Comparison of ENCODE assay signal across 13 cellular contexts in genomic region chr4:85707591-85707990, GRCh38.
DNase-seq lines count a peak whose midpoint lies in the region; ATAC-seq, FAIRE-seq and TF ChIP-seq lines count a peak whose summit lies in the region.
"Had no signal": no experiment of that assay in that cellular context is flagged by ENCODE, and none has a peak within 500 bp of the region (broad histone marks: within the 10 kb centered on the region; RNA-seq: fewer than 3 reads in every experiment).

No MANE protein-coding gene starts in this region.

- no peaks in the 10 kb centered on the region for H3K9me2 ChIP-seq in GM23338 (ENCODE audit: insufficient read depth)

- DNase-seq in GM18507 (ENCODE audit: extremely low spot score, insufficient read length, low read depth) (no peak), dermis microvascular lymphatic vessel endothelial cell (ENCODE audit: low read depth in 2 of 2) (peak; percentile 18 to 19), GM23338 (ENCODE audit: low spot score) (no peak)
- DNase-seq in activated naive CD4-positive, alpha-beta T cell treated with Interleukin-2 at 50 U/mL for 16 hours = no peak
- DNase-seq in activated CD4-positive, alpha-beta T cell treated with anti-CD3 and anti-CD28 coated beads, Interleukin-2, amount 10 ng/mL, durations not matched to agents 24 days and 14 days = no peak
- no peak for DNase-seq in activated CD4-positive, alpha-beta T cell treated with anti-CD3 and anti-CD28 coated beads, Interleukin-2, amount 50 U/mL, for 48 hours
- DNase-seq: stimulated activated CD4-positive, alpha-beta T cell treated with anti-CD3 and anti-CD28 coated beads, Interleukin-1b, Interleukin-23, amount 100 ng/mL, for 48 hours had no signal

- H3K27ac Mint-ChIP-seq in GM23338 = no peak overlapping the region
- no peak overlapping the region for H3K27ac Mint-ChIP-seq in activated CD4-positive, alpha-beta T cell treated with anti-CD3 and anti-CD28 coated beads, Interleukin-2, amount 10 ng/mL, durations not matched to agents 24 days and 14 days
- H3K27ac Mint-ChIP-seq: type B pancreatic cell, WTC11 had no signal

- H3K27me3 ChIP-seq in GM23338 (ENCODE audit: insufficient read depth) = no peaks in the 10 kb centered on the region

- no peaks in the 10 kb centered on the region for H3K36me3 ChIP-seq in GM23338 (ENCODE audit: insufficient read depth)

- no peaks in the 10 kb centered on the region for H3K9me3 Mint-ChIP-seq in GM23338
- no peaks in the 10 kb centered on the region for H3K9me3 Mint-ChIP-seq in activated CD4-positive, alpha-beta T cell treated with anti-CD3 and anti-CD28 coated beads, Interleukin-2, amount 10 ng/mL, durations not matched to agents 24 days and 14 days
- H3K9me3 Mint-ChIP-seq: type B pancreatic cell, WTC11 had no signal

- H2AFZ ChIP-seq in GM23338 = no peak overlapping the region

- H3K4me3 ChIP-seq in GM23338 = no peak overlapping the region

- H3K79me2 ChIP-seq in GM23338 (replicated peaks; ENCODE audit: insufficient read depth) = no peaks in the 10 kb centered on the region

- H3F3A ChIP-seq in GM23338 (replicated peaks; ENCODE audit: low read depth) = no peaks in the 10 kb centered on the region

- H3K4me3 Mint-ChIP-seq in GM23338 = no peak overlapping the region
- no peak overlapping the region for H3K4me3 Mint-ChIP-seq in activated CD4-positive, alpha-beta T cell treated with anti-CD3 and anti-CD28 coated beads, Interleukin-2, amount 10 ng/mL, durations not matched to agents 24 days and 14 days
- H3K4me3 Mint-ChIP-seq: type B pancreatic cell, WTC11 had no signal

- no peaks in the 10 kb centered on the region for H3K27me3 Mint-ChIP-seq in GM23338 (ENCODE audit: insufficient read depth, low read depth, poor library complexity)
- H3K27me3 Mint-ChIP-seq in activated CD4-positive, alpha-beta T cell treated with anti-CD3 and anti-CD28 coated beads, Interleukin-2, amount 10 ng/mL, durations not matched to agents 24 days and 14 days = no peaks in the 10 kb centered on the region
- H3K27me3 Mint-ChIP-seq: type B pancreatic cell had no signal

- H3K4me1 Mint-ChIP-seq in GM23338 = no peaks in the 10 kb centered on the region
- H3K4me1 Mint-ChIP-seq in activated CD4-positive, alpha-beta T cell treated with anti-CD3 and anti-CD28 coated beads, Interleukin-2, amount 10 ng/mL, durations not matched to agents 24 days and 14 days = no peaks in the 10 kb centered on the region
- H3K4me1 Mint-ChIP-seq: WTC11 had no signal

- H3K4me1 ChIP-seq in GM23338 (ENCODE audit: insufficient read depth) = no peaks in the 10 kb centered on the region

- H3K27ac ChIP-seq in GM23338 (ENCODE audit: low read depth) = no peak overlapping the region

- no peaks in the 10 kb centered on the region for H3K36me3 Mint-ChIP-seq in GM23338 (ENCODE audit: low read depth)
- H3K36me3 Mint-ChIP-seq in activated CD4-positive, alpha-beta T cell treated with anti-CD3 and anti-CD28 coated beads, Interleukin-2, amount 10 ng/mL, durations not matched to agents 24 days and 14 days (ENCODE audit: low read depth) = no peaks in the 10 kb centered on the region
- H3K36me3 Mint-ChIP-seq: type B pancreatic cell, WTC11 had no signal

- no peak for TF ChIP-seq CTCF in GM23338 (conservative IDR thresholded peaks at IDR 0.05; ENCODE audit: low read depth in 2 of 2)

- H3K4me2 ChIP-seq in GM23338 = no peak overlapping the region

- intact Hi-C loops in activated CD4-positive, alpha-beta T cell treated with anti-CD3 and anti-CD28 coated beads, Interleukin-2, amount 10 ng/mL, durations not matched to agents 24 days and 14 days (cut with micrococcal nuclease) = no loop called here

- ATAC-seq in GM21526 (IDR thresholded peaks at IDR 0.05; ENCODE audit: low FRiP score, unreplicated experiment) (peak; percentile 74), HG03342 (IDR thresholded peaks at IDR 0.05; ENCODE audit: unreplicated experiment) (peak; percentile 79), GM23338 (no peak)
- ATAC-seq: WTC11 had no signal

- H4K20me1 ChIP-seq in GM23338 (replicated peaks; ENCODE audit: insufficient read depth) = no peaks in the 10 kb centered on the region

- peak; percentile 73 for FAIRE-seq in GM18507 (lab: Jason Lieb, UNC)
- FAIRE-seq: astrocyte, frontal cortex had no signal

TF ChIP-seq in GM23338, 12 proteins besides CTCF, POLR2A, EP300 and RAD21 (continues in another document):
- TF ChIP-seq CREB1 (CRISPR knock-in tag; IDR thresholded peaks at IDR 0.05; ENCODE audit: low read depth) (no peak), EZH2phosphoT487 (IDR thresholded peaks at IDR 0.05; ENCODE audit: unreplicated experiment) (no peak), ETS1 (IDR thresholded peaks at IDR 0.05) (no peak), POLR2AphosphoS5 (IDR thresholded peaks at IDR 0.05; ENCODE audit: low read depth) (no peak), ZNF462 (CRISPR knock-in tag; IDR thresholded peaks at IDR 0.05) (no peak), NANOG (IDR thresholded peaks at IDR 0.05; ENCODE audit: borderline replicate concordance) (no peak), JUNB (IDR thresholded peaks at IDR 0.05; ENCODE audit: unreplicated experiment) (no peak), ZNF331 (CRISPR knock-in tag; IDR thresholded peaks at IDR 0.05; ENCODE audit: low read depth) (no peak), EZH2 (IDR thresholded peaks at IDR 0.05; ENCODE audit: low read depth, unreplicated experiment) (no peak)

Comparison
In these comparisons a context has a peak if more than half of its experiments do, and no peak if none do; other contexts are left out.
1. DNase-seq: peak in dermis microvascular lymphatic vessel endothelial cell (2 of 2); none in GM18507 (single experiment), GM23338 (single experiment), activated naive CD4-positive, alpha-beta T cell treated with Interleukin-2 at 50 U/mL for 16 hours (single experiment), activated CD4-positive, alpha-beta T cell treated with anti-CD3 and anti-CD28 coated beads, Interleukin-2, amount 10 ng/mL, durations not matched to agents 24 days and 14 days (single experiment) and activated CD4-positive, alpha-beta T cell treated with anti-CD3 and anti-CD28 coated beads, Interleukin-2, amount 50 U/mL, for 48 hours (0 of 2).